8 cellular contexts compared by ENCODE assay signal in genomic region chr12:25387136-25388050, GRCh38.
DNase-seq lines count a peak whose midpoint lies in the region; ATAC-seq and TF ChIP-seq lines count a peak whose summit lies in the region.

No MANE protein-coding gene starts in this region.

- H3K9me3 ChIP-seq in CD4-positive, alpha-beta T cell (ENCODE audit: control insufficient read depth, low read length), result no peaks in the 10 kb centered on the region
- H3K9me3 ChIP-seq in hepatocyte (ENCODE audit: low read depth) (no peaks in the 10 kb centered on the region), uterus (no peaks in the 10 kb centered on the region)

- H3K4me2 ChIP-seq in GM23338, result peak overlapping the region; percentile 85
- H3K4me2 ChIP-seq in hepatocyte, result peak overlapping the region; percentile 82

- H3K4me1 ChIP-seq in GM23338 (ENCODE audit: insufficient read depth), result peaks cover 10% of the 10 kb centered on the region; the same call in 1 of the 2 replicates
- peaks cover 7% of the 10 kb centered on the region for H3K4me1 ChIP-seq in hepatocyte (ENCODE audit: insufficient read depth)
- peaks cover 6% of the 10 kb centered on the region for H3K4me1 ChIP-seq in rectal smooth muscle tissue (ENCODE audit: control insufficient read depth, insufficient read depth, low read length)
- H3K4me1 ChIP-seq in uterus, result no peaks in the 10 kb centered on the region

- H3K27ac Mint-ChIP-seq in CD4-positive, alpha-beta T cell, result peak overlapping the region; percentile 99
- no peak overlapping the region for H3K27ac Mint-ChIP-seq in GM23338

- TF ChIP-seq POLR2A in uterus (IDR thresholded peaks at IDR 0.05), result peak in 1 of 2 donors; percentile 43

- WGBS in hepatocyte (ENCODE audit: low lambda C conversion rate, missing lambda C conversion rate), result 23% methylated on average over 16 of the region's 16 CpGs

- CTCF ChIA-PET in CD4-positive, alpha-beta T cell (lab: Charles Lee), result interaction anchor here (0.6 to 1.8 kb wide), 22 partner anchors 8 to 335 kb away, joined by 3 to 15 read pairs (median 5); a partner anchor contains a TSS

- TF ChIP-seq CTCF in CD4-positive, alpha-beta T cell (IDR thresholded peaks at IDR 0.05), result peak; percentile 85
- TF ChIP-seq CTCF in GM23338 (conservative IDR thresholded peaks at IDR 0.05; ENCODE audit: low read depth in 2 of 2), result peak; percentile 85 to 93
- TF ChIP-seq CTCF in astrocyte of the cerebellum (IDR thresholded peaks at IDR 0.05; ENCODE audit: low read depth, low read length, missing control alignments), result peak; percentile 80
- TF ChIP-seq CTCF in hepatocyte (IDR thresholded peaks at IDR 0.05; ENCODE audit: poor library complexity), result peak; percentile 90
- TF ChIP-seq CTCF in uterus (IDR thresholded peaks at IDR 0.05), result peak; percentile 82 to 88 (median 86)

- H3K36me3 ChIP-seq in GM23338 (ENCODE audit: insufficient read depth) (no peaks in the 10 kb centered on the region), hepatocyte (replicated peaks; ENCODE audit: insufficient read depth, low read depth) (no peaks in the 10 kb centered on the region), rectal smooth muscle tissue (ENCODE audit: control insufficient read depth, insufficient read depth, low read length) (no peaks in the 10 kb centered on the region), uterus (no peaks in the 10 kb centered on the region)

- H2AFZ ChIP-seq in GM23338, result no peak overlapping the region
- peak overlapping the region; percentile 31 for H2AFZ ChIP-seq in hepatocyte

- in situ Hi-C loops in astrocyte of the cerebellum (cut with HindIII; ENCODE audit: low sequenced_read_pairs), result no loop called here

- H3K9me2 ChIP-seq in GM23338 (ENCODE audit: insufficient read depth) (no peaks in the 10 kb centered on the region), hepatocyte (replicated peaks; ENCODE audit: insufficient read depth) (no peaks in the 10 kb centered on the region)

- no peak overlapping the region for H3K9ac ChIP-seq in rectal smooth muscle tissue (ENCODE audit: low read length)

- peak; percentile 60 to 76 (median 67) for DNase-seq in CD4-positive, alpha-beta T cell
- DNase-seq in GM23338 (ENCODE audit: low spot score), result peak; percentile 93
- peak; percentile 89 for DNase-seq in NCI-H1694 treated with DMSO at 0.1 percent for 48 hours (lab: John Stamatoyannopoulos, UW)
- peak; percentile 27 to 87 (median 57) for DNase-seq in T-helper 2 cell
- DNase-seq in astrocyte of the cerebellum (ENCODE audit: low read depth), result peak; percentile 91
- peak; percentile 93 for DNase-seq in hepatocyte (ENCODE audit: low spot score)
- peak; percentile 89 to 91 for DNase-seq in uterus

- no peaks in the 10 kb centered on the region for H3K79me2 ChIP-seq in GM23338 (replicated peaks; ENCODE audit: insufficient read depth)
- H3K79me2 ChIP-seq in hepatocyte, result no peaks in the 10 kb centered on the region

- H4K20me1 ChIP-seq in GM23338 (replicated peaks; ENCODE audit: insufficient read depth) (no peaks in the 10 kb centered on the region), hepatocyte (ENCODE audit: insufficient read depth, poor library complexity, severe bottlenecking) (no peaks in the 10 kb centered on the region)

- H3K4me3 Mint-ChIP-seq in CD4-positive, alpha-beta T cell, result peak overlapping the region; percentile 97
- H3K4me3 Mint-ChIP-seq in GM23338, result peak overlapping the region; percentile 57

- intact Hi-C loops in CD4-positive, alpha-beta T cell (cut with DNase I, micrococcal nuclease), result loop anchor here (1.0 to 2.0 kb wide), 5 partner anchors 146 to 397 kb away; partner anchors contain the start of genes DNAI7 (in 1 of the 2) and ETFRF1 (in 1 of the 2)
- intact Hi-C loops in uterus (cut with DNase I; ENCODE audit: low total_unique reads), result no loop called here

- H3K9me3 Mint-ChIP-seq in CD4-positive, alpha-beta T cell, result no peaks in the 10 kb centered on the region
- no peaks in the 10 kb centered on the region for H3K9me3 Mint-ChIP-seq in GM23338

- peak overlapping the region; percentile 100 for H3K27ac ChIP-seq in CD4-positive, alpha-beta T cell (ENCODE audit: low read depth, low read length)
- H3K27ac ChIP-seq in GM23338 (ENCODE audit: low read depth) (no peak overlapping the region), hepatocyte (peak overlapping the region; percentile 92), rectal smooth muscle tissue (ENCODE audit: low read depth, low read length) (peak overlapping the region; percentile 100), uterus (peak overlapping the region; percentile 99 to 100)

- no peaks in the 10 kb centered on the region for H3K27me3 ChIP-seq in CD4-positive, alpha-beta T cell (ENCODE audit: control insufficient read depth, insufficient read depth, low read length)
- H3K27me3 ChIP-seq in GM23338 (ENCODE audit: insufficient read depth) (peaks cover 22% of the 10 kb centered on the region), hepatocyte (no peaks in the 10 kb centered on the region), rectal smooth muscle tissue (ENCODE audit: control insufficient read depth, insufficient read depth, low read length) (no peaks in the 10 kb centered on the region), uterus (no peaks in the 10 kb centered on the region)

- POLR2A ChIA-PET in CD4-positive, alpha-beta T cell (lab: Charles Lee), result interaction anchor here (0.6 to 1.6 kb wide), 16 partner anchors 9 to 245 kb away, joined by 3 to 11 read pairs (median 4); no protein-coding TSS in a partner anchor

- no peaks in the 10 kb centered on the region for H3F3A ChIP-seq in GM23338 (replicated peaks; ENCODE audit: low read depth)

- peaks cover 16% of the 10 kb centered on the region for H3K36me3 Mint-ChIP-seq in CD4-positive, alpha-beta T cell (ENCODE audit: low read depth)
- H3K36me3 Mint-ChIP-seq in GM23338 (ENCODE audit: low read depth), result no peaks in the 10 kb centered on the region; the same call in 2 of the 3 replicates

- ATAC-seq in CD4-positive, alpha-beta T cell (ENCODE audit: poor library complexity), result peak; percentile 6
- ATAC-seq in GM23338, result peak; percentile 24

- H3K4me3 ChIP-seq in GM23338 (peak overlapping the region; percentile 62), astrocyte of the cerebellum (ENCODE audit: low read depth, low read length) (peak overlapping the region; percentile 63), hepatocyte (peak overlapping the region; percentile 35), rectal smooth muscle tissue (ENCODE audit: low read length) (peak overlapping the region; percentile 54), uterus (peak overlapping the region; percentile 60 to 68)

- peaks cover 6% of the 10 kb centered on the region for H3K27me3 Mint-ChIP-seq in CD4-positive, alpha-beta T cell
- peaks cover 23% of the 10 kb centered on the region for H3K27me3 Mint-ChIP-seq in GM23338 (ENCODE audit: insufficient read depth, low read depth, poor library complexity)

- H3K4me1 Mint-ChIP-seq in CD4-positive, alpha-beta T cell (ENCODE audit: low read depth), result peaks cover 44% of the 10 kb centered on the region
- peaks cover 15% of the 10 kb centered on the region for H3K4me1 Mint-ChIP-seq in GM23338

TF ChIP-seq in GM23338, 12 proteins besides CTCF, POLR2A, EP300 and RAD21 (continues in another document):
- TF ChIP-seq EZH2phosphoT487 (IDR thresholded peaks at IDR 0.05; ENCODE audit: unreplicated experiment) (no peak), ETS1 (IDR thresholded peaks at IDR 0.05) (no peak), ZNF331 (CRISPR knock-in tag; IDR thresholded peaks at IDR 0.05; ENCODE audit: low read depth) (no peak), NANOG (IDR thresholded peaks at IDR 0.05; ENCODE audit: borderline replicate concordance) (no peak), STAT1 (IDR thresholded peaks at IDR 0.05; ENCODE audit: unreplicated experiment) (no peak), JUNB (IDR thresholded peaks at IDR 0.05; ENCODE audit: unreplicated experiment) (no peak), ZNF114 (CRISPR knock-in tag; IDR thresholded peaks at IDR 0.05) (no peak), POLR2AphosphoS5 (IDR thresholded peaks at IDR 0.05; ENCODE audit: low read depth) (no peak)
